Comparison of ENCODE assay signal across 1 cellular context in genomic region chr11:84243629-84244263, GRCh38.
TF ChIP-seq lines count a peak whose summit lies in the region.

No MANE protein-coding gene starts in this region.

TF ChIP-seq in GM12878, 131 proteins besides CTCF, POLR2A, EP300 and RAD21 (continued from another document):
- TF ChIP-seq BCL3 (IDR thresholded peaks at IDR 0.05; ENCODE audit: borderline replicate concordance, insufficient read depth, low read depth, low read length, poor library complexity, severe bottlenecking) = peak; percentile 25
